18 cellular contexts compared by ENCODE assay signal in the genomic region with DNA sequence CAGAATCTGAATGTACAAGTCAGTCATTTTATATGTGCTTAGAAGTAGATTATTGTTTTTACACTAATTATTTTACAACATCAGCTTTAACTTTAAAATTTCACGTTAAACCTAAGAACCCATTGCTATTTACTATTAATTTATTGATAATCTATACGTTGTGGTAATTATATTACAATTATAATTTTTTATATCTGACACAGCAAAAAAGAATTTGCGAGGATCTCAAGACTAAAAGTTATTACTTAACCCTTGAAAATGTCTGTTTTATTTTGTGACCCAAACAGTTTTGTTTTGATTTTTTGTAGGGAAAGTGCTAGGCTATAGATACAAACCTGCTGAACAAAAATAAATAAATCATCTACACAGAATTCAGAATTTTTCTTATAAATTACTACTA.
"Had no signal": no experiment of that assay in that cellular context is flagged by ENCODE, and none has a peak within 500 bp of the region (broad histone marks: within the 10 kb centered on the region; RNA-seq: fewer than 3 reads in every experiment).

No MANE protein-coding gene starts in this region.

- ATAC-seq: heart left ventricle; naive thymus-derived CD4-positive, alpha-beta T cell; right cardiac atrium had no signal

- FAIRE-seq: endothelial cell of umbilical vein had no signal

- H3K4me1 ChIP-seq: colonic mucosa had no signal

- H3K27ac Mint-ChIP-seq: naive thymus-derived CD4-positive, alpha-beta T cell; progenitor cell of endocrine pancreas had no signal

- H3K9me3 Mint-ChIP-seq: neural crest cell had no signal

- H3K4me3 ChIP-seq: colonic mucosa, heart left ventricle, pancreas, stomach, thoracic aorta had no signal

- DNase-seq: cerebellar nuclear complex; dermis blood vessel endothelial cell; heart left ventricle; hippocampal formation; mammary epithelial cell; naive thymus-derived CD4-positive, alpha-beta T cell; occipital lobe; pancreas; right cardiac atrium; stimulated activated naive CD4-positive, alpha-beta T cell; stomach; substantia nigra; trophoblast cell had no signal

- H3K4me3 Mint-ChIP-seq: naive thymus-derived CD4-positive, alpha-beta T cell; neural crest cell had no signal

- H3K27ac ChIP-seq: colonic mucosa, heart left ventricle, pancreas, stomach, thoracic aorta had no signal

- H3K27me3 ChIP-seq: colonic mucosa, heart left ventricle, pancreas, stomach had no signal

- H3K27me3 Mint-ChIP-seq: naive thymus-derived CD4-positive, alpha-beta T cell; progenitor cell of endocrine pancreas had no signal

- H3K9me3 ChIP-seq: colonic mucosa, pancreas, stomach, thoracic aorta had no signal

- H3K36me3 ChIP-seq: colonic mucosa, pancreas, thoracic aorta had no signal
